Comparison of ENCODE assay signal across 8 cellular contexts in genomic region chr4:30719363-30720020, GRCh38. TPM values are rescaled to one million over a fixed set of nuclear protein-coding genes. Genes with fewer than 3 reads are reported as not detected.
DNase-seq lines count a peak whose midpoint lies in the region; ATAC-seq and TF ChIP-seq lines count a peak whose summit lies in the region.

No MANE protein-coding gene starts in this region.

- H3K36me3 ChIP-seq in heart right ventricle (no peaks in the 10 kb centered on the region), parathyroid adenoma (ENCODE audit: control insufficient read depth, insufficient read depth, low read length) (no peaks in the 10 kb centered on the region)

- peak overlapping the region; percentile 90 for H3K4me2 ChIP-seq in parathyroid adenoma (ENCODE audit: low read length)

- no peak overlapping the region for H2AFZ ChIP-seq in parathyroid adenoma

- H3K4me3 Mint-ChIP-seq in activated naive CD8-positive, alpha-beta T cell treated with anti-CD3 and anti-CD28 coated beads for 36 hours, result peak overlapping the region; percentile 58

- H3K27ac ChIP-seq in heart right ventricle (peak overlapping the region in 9 of 10 donors; percentile 32 to 87 (median 72)), parathyroid adenoma (no peak overlapping the region)

- intact Hi-C loops in heart right ventricle (cut with DNase I), result loop anchor here in 6 of 10 donors (5.0 to 10.0 kb wide), 4 partner anchors 303 to 975 kb away; no protein-coding TSS in a partner anchor

- H3K4me1 ChIP-seq in heart right ventricle (peaks cover 0 to 45% (median 26%) of the 10 kb centered on the region in 9 donors), parathyroid adenoma (no peaks in the 10 kb centered on the region)

- H3K9ac ChIP-seq in parathyroid adenoma, result no peak overlapping the region

- peak overlapping the region; percentile 30 to 79 (median 58) for H3K4me3 ChIP-seq in heart right ventricle
- H3K4me3 ChIP-seq in parathyroid adenoma (ENCODE audit: low read depth, low read length), result peak overlapping the region; percentile 48

- H3K9me3 ChIP-seq in heart right ventricle, result no peaks in the 10 kb centered on the region
- H3K9me3 ChIP-seq in parathyroid adenoma (ENCODE audit: control insufficient read depth, low read length), result no peaks in the 10 kb centered on the region

- no peak for TF ChIP-seq CTCF in heart right ventricle (IDR thresholded peaks at IDR 0.05)
- TF ChIP-seq CTCF in parathyroid adenoma (IDR thresholded peaks at IDR 0.05), result no peak

- H3K27me3 ChIP-seq in heart right ventricle (peaks cover 0 to 79% (median 62%) of the 10 kb centered on the region in 7 donors), parathyroid adenoma (ENCODE audit: control insufficient read depth, insufficient read depth, low read length) (no peaks in the 10 kb centered on the region)

- peak; percentile 60 to 77 (median 63) for ATAC-seq in heart right ventricle
- ATAC-seq in HG02885 (IDR thresholded peaks at IDR 0.05; ENCODE audit: poor library complexity, unreplicated experiment), result no peak
- ATAC-seq in GM18870 (IDR thresholded peaks at IDR 0.05; ENCODE audit: unreplicated experiment), result no peak
- ATAC-seq in GM19351 (IDR thresholded peaks at IDR 0.05; ENCODE audit: unreplicated experiment), result no peak

- H3K9me3 Mint-ChIP-seq in activated naive CD8-positive, alpha-beta T cell treated with anti-CD3 and anti-CD28 coated beads for 36 hours, result peaks cover 3% of the 10 kb centered on the region

- H3K27ac Mint-ChIP-seq in activated naive CD8-positive, alpha-beta T cell treated with anti-CD3 and anti-CD28 coated beads for 36 hours, result peak overlapping the region; percentile 62

- no peaks in the 10 kb centered on the region for H3K79me2 ChIP-seq in parathyroid adenoma

- WGBS in heart right ventricle, 2 donors, result 0 to 1% methylated on average over 46 of the region's 46 CpGs

- peaks cover 1% of the 10 kb centered on the region for H3K36me3 Mint-ChIP-seq in activated naive CD8-positive, alpha-beta T cell treated with anti-CD3 and anti-CD28 coated beads for 36 hours

- DNase-seq in ELF-1 (ENCODE audit: low read depth, low spot score), result peak; percentile 75
- DNase-seq in Kasumi-1 (lab: John Stamatoyannopoulos, UW), result peak; percentile 14 to 55
- DNase-seq in activated naive CD8-positive, alpha-beta T cell treated with anti-CD3 and anti-CD28 coated beads for 36 hours, result no peak
- DNase-seq in heart right ventricle, result peak; percentile 50 to 52

- H3K27me3 Mint-ChIP-seq in activated naive CD8-positive, alpha-beta T cell treated with anti-CD3 and anti-CD28 coated beads for 36 hours, result peaks cover 85% of the 10 kb centered on the region

- peaks cover 28% of the 10 kb centered on the region for H3K4me1 Mint-ChIP-seq in activated naive CD8-positive, alpha-beta T cell treated with anti-CD3 and anti-CD28 coated beads for 36 hours

RNA-seq across cellular contexts. Expression of gene PCDH7, which starts 0.7 kb away (rescaled TPM):
- total RNA-seq in activated naive CD8-positive, alpha-beta T cell treated with anti-CD3 and anti-CD28 coated beads for 36 hours, result not detected
- 100 to 1,000 TPM in 4 of 10 donors, 10 to 100 TPM in 6; 13.4 to 164 (median 78.6) TPM for total RNA-seq in heart right ventricle
- polyA plus RNA-seq in heart right ventricle, result 10 to 100 TPM in 1 of 2 donors, 1 to 10 TPM in 1; 9.4 to 12.2 TPM

Comparison
In these comparisons a context has a peak if more than half of its experiments do, and no peak if none do; other contexts are left out.
1. ATAC-seq: peak in heart right ventricle (8 of 8); none in HG02885 (single experiment), GM18870 (single experiment) and GM19351 (single experiment).
2. RNA of gene PCDH7, which starts 0.7 kb away (total RNA-seq): 13.4 to 164 TPM in heart right ventricle; not detected in activated naive CD8-positive, alpha-beta T cell treated with anti-CD3 and anti-CD28 coated beads for 36 hours; every median in the first group is over 10 times any median in the second.